In the genomic region with DNA sequence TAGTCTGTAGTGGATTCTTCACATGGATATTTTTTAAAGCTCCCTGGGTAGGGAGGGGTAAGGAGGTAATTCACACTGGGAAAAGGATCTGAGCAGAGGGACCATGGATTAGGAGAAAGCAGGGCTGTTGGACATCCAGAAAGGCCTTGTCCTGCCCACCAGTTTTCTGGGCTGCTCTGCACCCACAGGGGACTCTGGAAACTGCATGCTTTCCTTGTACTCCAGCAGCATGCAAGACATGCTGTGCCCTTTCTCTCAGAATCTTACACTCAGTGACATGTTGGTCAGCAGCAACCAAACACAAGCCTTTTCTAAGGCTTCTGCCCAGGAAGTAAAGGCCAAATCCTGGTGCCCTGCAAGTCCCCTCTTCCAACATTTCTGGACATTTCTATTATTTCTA, we compare ENCODE assay signal across 11 cellular contexts. TPM values are rescaled to one million over a fixed set of nuclear protein-coding genes. Genes with fewer than 3 reads are reported as not detected.
A peak's percentile ranks its signal among the peaks of the same experiment; 100 is the strongest.
DNase-seq lines count a peak whose midpoint lies in the region; FAIRE-seq and TF ChIP-seq lines count a peak whose summit lies in the region.
"Had no signal": no experiment of that assay in that cellular context is flagged by ENCODE, and none has a peak within 500 bp of the region (broad histone marks: within the 10 kb centered on the region; RNA-seq: fewer than 3 reads in every experiment).

No MANE protein-coding gene starts in this region.

- peak; percentile 16 to 33 for TF ChIP-seq RAD21 in liver (IDR thresholded peaks at IDR 0.05)

- no peak overlapping the region for H3K4me3 ChIP-seq in liver (ENCODE audit: low read depth in 1 of 3, low read length in 3 of 3)
- H3K4me3 ChIP-seq in small intestine (ENCODE audit: low read depth in 1 of 2, low read length in 2 of 2), result no peak overlapping the region

- H3K4me2 ChIP-seq in H9 (ENCODE audit: insufficient read depth, insufficient read length, low read length), result no peak overlapping the region

- no peak overlapping the region for H3K23ac ChIP-seq in H9 (ENCODE audit: insufficient read length, low read depth, low read length)

- no peak overlapping the region for H3K4me3 Mint-ChIP-seq in H9

- H3K36me3 Mint-ChIP-seq in H9 (ENCODE audit: insufficient read depth in 1 of 3, low read depth in 3 of 3), result no peaks in the 10 kb centered on the region
- H3K36me3 Mint-ChIP-seq: activated naive CD4-positive, alpha-beta T cell treated with anti-CD3 and anti-CD28 coated beads, Interleukin-2, amount 50 U/mL, for 72 hours had no signal

- no peak overlapping the region for H3K56ac ChIP-seq in H9 (ENCODE audit: insufficient read length, low read depth, low read length)

- H3K23me2 ChIP-seq in H9 (ENCODE audit: insufficient read length, low read depth, low read length, poor library complexity, severe bottlenecking), result peaks cover 23% of the 10 kb centered on the region

- H2BK15ac ChIP-seq in H9 (ENCODE audit: low read depth, low read length), result no peak overlapping the region

- peaks cover 41% of the 10 kb centered on the region for H3K27me3 Mint-ChIP-seq in H9 (ENCODE audit: low read depth)

- H3K27me3 ChIP-seq in H9 (ENCODE audit: insufficient read depth, low read length) (peaks cover 12% of the 10 kb centered on the region; the same call in 1 of the 2 replicates), liver (ENCODE audit: control insufficient read depth in 4 of 4, insufficient read depth in 4 of 4, low read length in 3 of 4) (peaks cover 0 to 10% (median 4%) of the 10 kb centered on the region in 4 donors), small intestine (ENCODE audit: control insufficient read depth in 2 of 2, insufficient read depth in 2 of 2, low read length in 2 of 2) (peaks cover 0 to 17% of the 10 kb centered on the region in 2 donors)

- H2AK5ac ChIP-seq in H9 (ENCODE audit: insufficient read length, low read length), result no peak overlapping the region

- no peak overlapping the region for H2BK120ac ChIP-seq in H9 (ENCODE audit: low read depth, low read length, poor library complexity, severe bottlenecking)

- no peak overlapping the region for H3K9ac ChIP-seq in H9 (ENCODE audit: extremely low read depth, insufficient read length, low read length)
- H3K9ac ChIP-seq in liver (ENCODE audit: low read depth in 1 of 2, low read length in 2 of 2), result no peak overlapping the region

- H3K36me3 ChIP-seq in liver (ENCODE audit: control insufficient read depth in 4 of 4, insufficient read depth in 3 of 4, low read depth in 1 of 4, low read length in 3 of 4) (no peaks in the 10 kb centered on the region), small intestine (ENCODE audit: control insufficient read depth in 2 of 2, insufficient read depth in 2 of 2, low read length in 2 of 2) (no peaks in the 10 kb centered on the region)
- H3K36me3 ChIP-seq: neutrophil had no signal

- no peaks in the 10 kb centered on the region for H4K20me1 ChIP-seq in H9 (ENCODE audit: control insufficient read depth, insufficient read depth, insufficient read length)

- FAIRE-seq in small intestine (lab: Jason Lieb, UNC), result no peak

- H3K27ac Mint-ChIP-seq in H9, result peak overlapping the region in 1 of 3 experiments; percentile 57; a peak in 1 of 7 replicates
- H3K27ac Mint-ChIP-seq: activated naive CD4-positive, alpha-beta T cell treated with anti-CD3 and anti-CD28 coated beads, Interleukin-2, amount 50 U/mL, for 72 hours had no signal

- H3K4me1 ChIP-seq in H9 (ENCODE audit: insufficient read depth, low read length) (peaks cover 5% of the 10 kb centered on the region), liver (ENCODE audit: control insufficient read depth in 4 of 4, insufficient read depth in 4 of 4, low read length in 3 of 4) (peaks cover 5 to 21% (median 17%) of the 10 kb centered on the region in 4 donors), small intestine (ENCODE audit: control insufficient read depth in 2 of 2, insufficient read depth in 1 of 2, low read depth in 1 of 2, low read length in 1 of 2) (no peaks in the 10 kb centered on the region)

- H3K18ac ChIP-seq in H9 (ENCODE audit: insufficient read length, low read depth, low read length), result no peak overlapping the region

- H2BK12ac ChIP-seq in H9 (ENCODE audit: insufficient read length, low read depth, low read length), result no peak overlapping the region

- H4K8ac ChIP-seq in H9 (replicated peaks; ENCODE audit: insufficient read length, low read depth, low read length), result no peak overlapping the region

- no peak overlapping the region for H3T11ph ChIP-seq in H9 (ENCODE audit: low read length)

- no peak overlapping the region for H3K4ac ChIP-seq in H9 (ENCODE audit: low read depth, low read length)

- DNase-seq in AG09319 (ENCODE audit: extremely low read depth, low read depth) (no peak), H9 (peak; percentile 37), cerebellar cortex (ENCODE audit: low spot score) (peak; percentile 51), HPDE6-E6E7 (ENCODE audit: extremely low spot score) (no peak), small intestine (no peak), cerebellum (ENCODE audit: low spot score) (no peak)
- DNase-seq in activated CD4-positive, alpha-beta T cell treated with anti-CD3 and anti-CD28 coated beads for 48 hours, result no peak
- DNase-seq: DMS79 treated with DMSO at 0.1 percent for 48 hours had no signal

- no peaks in the 10 kb centered on the region for H3K79me2 ChIP-seq in H9 (ENCODE audit: insufficient read depth, low read length)

- H3K9me3 ChIP-seq in H9 (ENCODE audit: control insufficient read depth, low read depth, low read length), result no peaks in the 10 kb centered on the region
- no peaks in the 10 kb centered on the region for H3K9me3 ChIP-seq in liver (ENCODE audit: control insufficient read depth in 4 of 4, low read length in 3 of 4)
- no peaks in the 10 kb centered on the region for H3K9me3 ChIP-seq in small intestine (ENCODE audit: control insufficient read depth, low read depth)
- H3K9me3 ChIP-seq: neutrophil had no signal

- H2AFZ ChIP-seq in H9 (ENCODE audit: low read length), result no peak overlapping the region

- H2BK5ac ChIP-seq in H9 (ENCODE audit: insufficient read length, low read length), result no peak overlapping the region

- H3K9me3 Mint-ChIP-seq in H9, result no peaks in the 10 kb centered on the region
- H3K9me3 Mint-ChIP-seq: activated naive CD4-positive, alpha-beta T cell treated with anti-CD3 and anti-CD28 coated beads, Interleukin-2, amount 50 U/mL, for 72 hours had no signal

- H4K5ac ChIP-seq in H9 (ENCODE audit: insufficient read length, low read depth, low read length), result no peak overlapping the region

- no peak overlapping the region for H4K91ac ChIP-seq in H9 (ENCODE audit: insufficient read length, low read depth, low read length)

- H2BK20ac ChIP-seq in H9 (ENCODE audit: low read depth, low read length, poor library complexity, severe bottlenecking), result no peak overlapping the region

- H3K4me1 Mint-ChIP-seq in H9, result peaks cover 23 to 28% of the 10 kb centered on the region in 2 experiments

- no peak overlapping the region for H3K27ac ChIP-seq in H9 (ENCODE audit: insufficient read length, low read depth, low read length)
- H3K27ac ChIP-seq in liver (ENCODE audit: low read depth in 1 of 2, low read length in 2 of 2), result no peak overlapping the region
- no peak overlapping the region for H3K27ac ChIP-seq in small intestine (ENCODE audit: low read depth in 1 of 2, low read length in 1 of 2)
- H3K27ac ChIP-seq: neutrophil had no signal

- TF ChIP-seq CTCF in AG09319 (IDR thresholded peaks at IDR 0.05; ENCODE audit: low read depth, low read length), result peak; percentile 46
- TF ChIP-seq CTCF in H9 (conservative IDR thresholded peaks at IDR 0.05), result no peak; the same call in 2 of the 3 replicates
- TF ChIP-seq CTCF in liver (IDR thresholded peaks at IDR 0.05; ENCODE audit: low read depth, low read length, missing input control), result no peak

- no peak overlapping the region for H3K14ac ChIP-seq in H9 (ENCODE audit: insufficient read depth, low read length)

- no peaks in the 10 kb centered on the region for H3K79me1 ChIP-seq in H9 (ENCODE audit: insufficient read depth, low read depth, low read length, poor library complexity, severe bottlenecking)

TF ChIP-seq in liver, 16 proteins besides CTCF, POLR2A, EP300 and RAD21 (continues in another document):
- TF ChIP-seq JUND (IDR thresholded peaks at IDR 0.05) (no peak), TAF1 (conservative IDR thresholded peaks at IDR 0.05) (no peak), FOXA2 (IDR thresholded peaks at IDR 0.05) (no peak), SP1 (IDR thresholded peaks at IDR 0.05) (no peak), EGR1 (IDR thresholded peaks at IDR 0.05; ENCODE audit: low read depth in 2 of 2) (no peak)
- TF ChIP-seq, protein P1, sequence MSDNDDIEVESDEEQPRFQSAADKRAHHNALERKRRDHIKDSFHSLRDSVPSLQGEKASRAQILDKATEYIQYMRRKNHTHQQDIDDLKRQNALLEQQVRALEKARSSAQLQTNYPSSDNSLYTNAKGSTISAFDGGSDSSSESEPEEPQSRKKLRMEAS (IDR thresholded peaks at IDR 0.05), result no peak
- TF ChIP-seq, protein P2, sequence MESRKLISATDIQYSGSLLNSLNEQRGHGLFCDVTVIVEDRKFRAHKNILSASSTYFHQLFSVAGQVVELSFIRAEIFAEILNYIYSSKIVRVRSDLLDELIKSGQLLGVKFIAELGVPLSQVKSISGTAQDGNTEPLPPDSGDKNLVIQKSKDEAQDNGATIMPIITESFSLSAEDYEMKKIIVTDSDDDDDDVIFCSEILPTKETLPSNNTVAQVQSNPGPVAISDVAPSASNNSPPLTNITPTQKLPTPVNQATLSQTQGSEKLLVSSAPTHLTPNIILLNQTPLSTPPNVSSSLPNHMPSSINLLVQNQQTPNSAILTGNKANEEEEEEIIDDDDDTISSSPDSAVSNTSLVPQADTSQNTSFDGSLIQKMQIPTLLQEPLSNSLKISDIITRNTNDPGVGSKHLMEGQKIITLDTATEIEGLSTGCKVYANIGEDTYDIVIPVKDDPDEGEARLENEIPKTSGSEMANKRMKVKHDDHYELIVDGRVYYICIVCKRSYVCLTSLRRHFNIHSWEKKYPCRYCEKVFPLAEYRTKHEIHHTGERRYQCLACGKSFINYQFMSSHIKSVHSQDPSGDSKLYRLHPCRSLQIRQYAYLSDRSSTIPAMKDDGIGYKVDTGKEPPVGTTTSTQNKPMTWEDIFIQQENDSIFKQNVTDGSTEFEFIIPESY (IDR thresholded peaks at IDR 0.05), result no peak

RNA-seq across cellular contexts. Expression of a gene that starts 2.5 kb away (rescaled TPM):
- total RNA-seq in H9 (2021) (3.6 and 4.9 TPM in 2 replicates), liver (10 to 100 TPM; 19.9 to 20.1 TPM), cerebellum (38.6 TPM)
- polyA plus RNA-seq in liver (1 to 10 TPM; 1.3 to 4.9 TPM), small intestine (10 to 100 TPM in 1 of 3 donors, 1 to 10 TPM in 2; 1.1 to 20.3 (median 2.2) TPM)

Comparison
In these comparisons a context has a peak if more than half of its experiments do, and no peak if none do; other contexts are left out.
1. DNase-seq: peak in H9 (single experiment) and cerebellar cortex (single experiment); none in AG09319 (single experiment), activated CD4-positive, alpha-beta T cell treated with anti-CD3 and anti-CD28 coated beads for 48 hours (single experiment), HPDE6-E6E7 (single experiment), small intestine (single experiment) and cerebellum (single experiment).